Comparison of ENCODE assay signal across 10 cellular contexts in the genomic region with DNA sequence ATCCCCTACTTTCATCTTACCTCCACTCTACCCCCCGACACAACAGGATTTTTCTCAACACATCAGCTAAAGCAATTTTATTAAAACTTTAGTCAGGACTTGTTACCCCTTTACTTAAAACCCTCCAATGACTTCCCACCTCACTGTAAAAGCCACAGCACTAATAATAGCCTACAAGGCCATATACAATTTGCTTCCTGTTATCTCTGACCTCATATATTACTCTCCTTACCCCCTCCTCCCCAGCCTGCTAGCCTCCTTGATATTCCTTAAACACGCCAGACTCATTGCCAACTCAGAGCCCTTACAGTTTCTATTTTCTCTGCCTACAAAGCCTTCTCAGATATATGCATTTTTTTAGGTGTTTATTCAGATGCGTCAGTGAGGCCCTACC. TPM values are rescaled to one million over a fixed set of nuclear protein-coding genes. Genes with fewer than 3 reads are reported as not detected.
DNase-seq lines count a peak whose midpoint lies in the region; ATAC-seq and TF ChIP-seq lines count a peak whose summit lies in the region.
"Had no signal": no experiment of that assay in that cellular context is flagged by ENCODE, and none has a peak within 500 bp of the region (broad histone marks: within the 10 kb centered on the region; RNA-seq: fewer than 3 reads in every experiment).

No MANE protein-coding gene starts in this region.

- H3K4me3 ChIP-seq in adrenal gland: no peak overlapping the region
- H3K4me3 ChIP-seq: spleen had no signal

- TF ChIP-seq POLR2A in adrenal gland (IDR thresholded peaks at IDR 0.05): no peak

- no peak for TF ChIP-seq CTCF in adrenal gland (IDR thresholded peaks at IDR 0.05)

- peaks cover 0 to 26% of the 10 kb centered on the region in 2 donors for H3K4me1 ChIP-seq in adrenal gland (replicated peaks in 1 of 2)
- H3K4me1 ChIP-seq: spleen had no signal

- H3K9me3 ChIP-seq in adrenal gland (replicated peaks in 1 of 3): no peaks in the 10 kb centered on the region

- no peaks in the 10 kb centered on the region for H3K27me3 ChIP-seq in adrenal gland
- H3K27me3 ChIP-seq: spleen had no signal

- peak; percentile 27 for ATAC-seq in GM18498 (IDR thresholded peaks at IDR 0.05; ENCODE audit: unreplicated experiment)
- peak; percentile 16 for ATAC-seq in GM21381 (IDR thresholded peaks at IDR 0.05; ENCODE audit: unreplicated experiment)
- peak; percentile 15 for ATAC-seq in HG03108 (IDR thresholded peaks at IDR 0.05; ENCODE audit: unreplicated experiment)

- DNase-seq in RPMI8226 (peak; percentile 67), glomerular visceral epithelial cell (ENCODE audit: extremely low spot score) (no peak), SW480 (ENCODE audit: low spot score) (no peak), adrenal gland (no peak), NCI-H2029 treated with DMSO at 0.1 percent for 48 hours (lab: John Stamatoyannopoulos, UW) (no peak)
- DNase-seq: NCI-H187 treated with DMSO at 0.1 percent for 48 hours, spleen had no signal

- no peaks in the 10 kb centered on the region for H3K36me3 ChIP-seq in adrenal gland (replicated peaks in 1 of 2)

- 91 to 96% (median 93%) methylated on average over 3 of the region's 3 CpGs for WGBS in adrenal gland, 4 donors

- H3K27ac ChIP-seq in adrenal gland: peak overlapping the region in 1 of 5 donors; percentile 24

- intact Hi-C loops in adrenal gland (cut with DNase I): no loop called here

RNA-seq across cellular contexts. Expression of a gene that starts 54.4 kb away (rescaled TPM):
- total RNA-seq in adrenal gland: 10 to 100 TPM; 12.7 to 51.9 (median 34.2) TPM
- polyA plus RNA-seq in adrenal gland: 10 to 100 TPM in 1 of 3 donors, 1 to 10 TPM in 2; 5.5 to 37.7 (median 7.9) TPM
